In the genomic region with DNA sequence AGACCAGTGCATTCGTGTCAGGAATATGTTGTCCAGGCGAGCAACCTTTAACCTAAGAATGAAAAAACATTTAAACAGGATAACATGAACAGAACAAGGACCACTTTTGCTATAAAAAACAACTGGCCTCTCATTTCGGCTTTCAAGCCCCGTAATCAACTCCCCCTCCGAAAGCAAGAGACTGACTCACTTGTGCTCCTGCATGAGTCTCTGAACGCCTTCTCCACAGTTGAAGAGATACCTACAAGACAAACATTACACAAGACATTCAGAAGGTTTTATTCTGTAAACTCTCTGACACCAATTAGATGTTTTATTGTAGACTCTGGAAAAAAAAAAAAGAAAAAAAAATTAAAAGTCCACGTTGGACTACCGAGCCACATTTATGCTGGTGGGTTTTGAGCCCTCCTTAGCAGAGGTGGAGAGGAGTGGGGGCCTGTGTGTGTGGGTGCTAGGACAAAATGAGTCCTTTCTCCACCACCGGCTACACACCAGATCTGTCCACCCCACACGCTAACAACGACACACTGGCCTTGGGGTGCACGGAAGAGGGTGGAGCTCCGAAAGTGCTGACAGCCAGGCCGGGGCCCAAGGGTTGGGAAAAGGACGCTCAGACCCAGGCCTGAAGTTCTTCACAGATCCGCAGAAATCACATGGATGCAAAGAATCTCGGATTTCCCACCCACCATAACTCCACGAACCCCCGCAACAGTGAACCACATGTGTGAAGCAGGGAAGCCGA, we compare ENCODE assay signal across 8 cellular contexts. TPM values are rescaled to one million over a fixed set of nuclear protein-coding genes. Genes with fewer than 3 reads are reported as not detected.
A peak's percentile ranks its signal among the peaks of the same experiment; 100 is the strongest.
DNase-seq lines count a peak whose midpoint lies in the region; ATAC-seq and TF ChIP-seq lines count a peak whose summit lies in the region.

No MANE protein-coding gene starts in this region.

- TF ChIP-seq CTCF in GM23338 (conservative IDR thresholded peaks at IDR 0.05; ENCODE audit: low read depth in 2 of 2) (no peak), coronary artery (IDR thresholded peaks at IDR 0.05) (no peak), mesothelial cell of epicardium (IDR thresholded peaks at IDR 0.05; ENCODE audit: unreplicated experiment) (no peak)

- H3K9me3 Mint-ChIP-seq in GM23338 (no peaks in the 10 kb centered on the region), mesothelial cell of epicardium (no peaks in the 10 kb centered on the region)

- H3K27ac ChIP-seq in GM23338 (ENCODE audit: low read depth) (peak overlapping the region; percentile 89), coronary artery (peak overlapping the region; percentile 40 to 89)

- peak; percentile 22 for ATAC-seq in GM23338

- peak overlapping the region; percentile 89 for H3K27ac Mint-ChIP-seq in GM23338
- peak overlapping the region; percentile 88 for H3K27ac Mint-ChIP-seq in mesothelial cell of epicardium

- H3K27me3 ChIP-seq in GM23338 (ENCODE audit: insufficient read depth) = no peaks in the 10 kb centered on the region

- peaks cover 5% of the 10 kb centered on the region; the same call in 1 of the 2 replicates for H3F3A ChIP-seq in GM23338 (replicated peaks; ENCODE audit: low read depth)

- H3K4me1 ChIP-seq in GM23338 (ENCODE audit: insufficient read depth) = no peaks in the 10 kb centered on the region

- peak overlapping the region; percentile 83; the same call in 1 of the 2 replicates for H2AFZ ChIP-seq in GM23338

- H3K36me3 ChIP-seq in GM23338 (ENCODE audit: insufficient read depth) = peaks cover 42% of the 10 kb centered on the region

- DNase-seq in ELR (ENCODE audit: low read depth) (peak; percentile 32), GM23338 (ENCODE audit: low spot score) (no peak), MV-4-11 (lab: John Stamatoyannopoulos, UW) (peak; percentile 32), coronary artery (ENCODE audit: low spot score) (no peak), mesothelial cell of epicardium (ENCODE audit: low spot score in 2 of 2, unreplicated experiment in 2 of 2) (no peak), epidermal melanocyte (ENCODE audit: insufficient read length, low spot score) (no peak), NCI-H2171 treated with DMSO at 0.1 percent for 48 hours (lab: John Stamatoyannopoulos, UW) (no peak)
- no peak for DNase-seq in activated CD4-positive, CD25-positive, alpha-beta regulatory T cell treated with anti-CD3 and anti-CD28 coated beads, Interleukin-2, amount 50 U/mL, for 72 hours

- H3K4me3 Mint-ChIP-seq in GM23338 (peak overlapping the region; percentile 95), mesothelial cell of epicardium (peak overlapping the region; percentile 94)

- no peaks in the 10 kb centered on the region for H3K9me2 ChIP-seq in GM23338 (ENCODE audit: insufficient read depth)

- H3K4me3 ChIP-seq in GM23338 (peak overlapping the region; percentile 94), coronary artery (peak overlapping the region; percentile 97)

- H3K27me3 Mint-ChIP-seq in GM23338 (ENCODE audit: insufficient read depth, low read depth, poor library complexity) (no peaks in the 10 kb centered on the region), mesothelial cell of epicardium (ENCODE audit: low read depth) (no peaks in the 10 kb centered on the region)

- H3K4me1 Mint-ChIP-seq in GM23338 (peaks cover 4% of the 10 kb centered on the region; the same call in 1 of the 3 replicates), mesothelial cell of epicardium (peaks cover 11% of the 10 kb centered on the region)

- H3K79me2 ChIP-seq in GM23338 (replicated peaks; ENCODE audit: insufficient read depth) = peaks cover 26% of the 10 kb centered on the region

- peak overlapping the region; percentile 91 for H3K4me2 ChIP-seq in GM23338

- peaks cover 9% of the 10 kb centered on the region; the same call in 1 of the 2 replicates for H4K20me1 ChIP-seq in GM23338 (replicated peaks; ENCODE audit: insufficient read depth)

- peaks cover 48% of the 10 kb centered on the region for H3K36me3 Mint-ChIP-seq in GM23338 (ENCODE audit: low read depth)
- peaks cover 28% of the 10 kb centered on the region for H3K36me3 Mint-ChIP-seq in mesothelial cell of epicardium

TF ChIP-seq in GM23338, 12 proteins besides CTCF, POLR2A, EP300 and RAD21:
- no peak for TF ChIP-seq JUNB (IDR thresholded peaks at IDR 0.05; ENCODE audit: unreplicated experiment)
- no peak for TF ChIP-seq EZH2phosphoT487 (IDR thresholded peaks at IDR 0.05; ENCODE audit: unreplicated experiment)
- TF ChIP-seq NANOG (IDR thresholded peaks at IDR 0.05; ENCODE audit: borderline replicate concordance) = no peak

RNA-seq across cellular contexts. Expression of a gene that starts 0.8 kb away (rescaled TPM):
- total RNA-seq in GM23338 (2014; rRNA removed; shearing (Covaris generic)) = 158 and 203 TPM in 2 replicates
- polyA plus RNA-seq in GM23338 (2016; fragmentation: Nextera tagmentation; extraction: Ambion mirVana) = 49.1 and 49.9 TPM in 2 replicates
- 67.3 to 69.8 TPM (median 69.3 TPM) in 3 replicates for total RNA-seq in mesothelial cell of epicardium

Comparison
In these comparisons a context has a peak if more than half of its experiments do, and no peak if none do; other contexts are left out.
1. DNase-seq: peak in ELR (single experiment) and MV-4-11 (single experiment); none in GM23338 (single experiment), coronary artery (single experiment), mesothelial cell of epicardium (0 of 2), activated CD4-positive, CD25-positive, alpha-beta regulatory T cell treated with anti-CD3 and anti-CD28 coated beads, Interleukin-2, amount 50 U/mL, for 72 hours (single experiment), epidermal melanocyte (single experiment) and NCI-H2171 treated with DMSO at 0.1 percent for 48 hours (single experiment).